In the genomic region with DNA sequence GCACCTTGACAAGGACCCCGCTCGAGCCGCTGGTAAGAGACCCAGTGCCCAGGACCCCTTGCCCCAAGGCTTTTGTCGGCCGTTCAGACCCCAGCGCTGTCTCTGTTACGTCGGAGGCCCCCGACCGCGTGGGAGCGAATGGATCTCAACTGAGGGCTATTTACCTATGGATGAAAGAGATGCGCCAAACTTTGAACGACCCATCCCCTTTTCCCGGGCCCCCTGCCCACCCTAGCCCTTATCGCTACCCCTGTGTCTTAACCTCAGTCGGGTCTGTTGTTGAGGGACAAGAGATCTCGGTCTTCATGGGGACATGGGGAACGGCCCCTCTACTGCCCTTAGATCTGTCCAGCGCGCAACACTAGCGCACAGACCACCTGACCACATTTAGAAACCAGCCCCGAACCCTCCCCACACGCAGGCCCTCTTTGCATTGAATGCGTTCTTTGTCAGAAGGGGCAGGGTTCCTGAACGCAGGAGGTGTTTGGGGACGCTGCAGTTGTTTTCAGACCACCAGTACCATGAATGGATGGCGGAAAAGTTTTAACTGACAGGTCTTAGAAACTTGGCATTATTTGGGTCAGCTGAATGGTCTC, we compare ENCODE assay signal across 8 cellular contexts. TPM values are rescaled to one million over a fixed set of nuclear protein-coding genes. Genes with fewer than 3 reads are reported as not detected.
DNase-seq lines count a peak whose midpoint lies in the region; ATAC-seq, FAIRE-seq and TF ChIP-seq lines count a peak whose summit lies in the region.

No MANE protein-coding gene starts in this region.

- ATAC-seq in aorta (ENCODE audit: low FRiP score) (peak; percentile 31), HG03342 (IDR thresholded peaks at IDR 0.05; ENCODE audit: unreplicated experiment) (no peak), GM19452 (IDR thresholded peaks at IDR 0.05; ENCODE audit: unreplicated experiment) (no peak)

- H3K79me1 ChIP-seq in mesendoderm (ENCODE audit: low read length), result no peaks in the 10 kb centered on the region

- no peak overlapping the region for H2BK120ac ChIP-seq in mesendoderm (ENCODE audit: low read depth, low read length)

- H3K4me2 ChIP-seq in mesendoderm (ENCODE audit: low read length), result peak overlapping the region; percentile 47

- TF ChIP-seq CTCF in bronchial epithelial cell (IDR thresholded peaks at IDR 0.05; ENCODE audit: insufficient read depth, low read length, severe bottlenecking) (no peak), GM20000 (IDR thresholded peaks at IDR 0.05; ENCODE audit: extremely low read depth, missing control alignments) (no peak)

- H3K9ac ChIP-seq in mesendoderm (ENCODE audit: low read length), result peak overlapping the region; percentile 33

- no peak overlapping the region for H3K4ac ChIP-seq in mesendoderm (ENCODE audit: low read depth, low read length)

- H3K9me3 ChIP-seq in aorta (ENCODE audit: control insufficient read depth, low read length), result no peaks in the 10 kb centered on the region

- peak; percentile 6 for DNase-seq in stimulated activated CD4-positive, alpha-beta T cell treated with anti-CD3 and anti-CD28 coated beads, Interleukin-4, amount 100 ng/mL, for 1 hour
- DNase-seq in stimulated activated CD4-positive, alpha-beta T cell treated with anti-CD3 and anti-CD28 coated beads, Interleukin-1b, Interleukin-23, amount 100 ng/mL, for 48 hours, result no peak
- DNase-seq in bronchial epithelial cell (ENCODE audit: low read depth), result no peak
- DNase-seq in mesendoderm, result peak; percentile 34
- DNase-seq in aorta, result no peak
- DNase-seq in GM20000 (ENCODE audit: low spot score), result no peak

- H3K23ac ChIP-seq in mesendoderm (ENCODE audit: low read length), result no peak overlapping the region

- no peak overlapping the region for H4K8ac ChIP-seq in mesendoderm (ENCODE audit: low read depth, low read length)

- no peak overlapping the region for H4K5ac ChIP-seq in mesendoderm (ENCODE audit: low read length)

- peak overlapping the region; percentile 6 for H3K56ac ChIP-seq in mesendoderm (ENCODE audit: low read length)

- H3K27me3 ChIP-seq in bronchial epithelial cell (ENCODE audit: control insufficient read depth, insufficient read depth, low read length) (no peaks in the 10 kb centered on the region), mesendoderm (ENCODE audit: insufficient read depth, low read length, poor library complexity) (peaks cover 2% of the 10 kb centered on the region), aorta (ENCODE audit: control insufficient read depth in 1 of 2, insufficient read depth in 2 of 2, low read length in 1 of 2) (no peaks in the 10 kb centered on the region)

- H2BK15ac ChIP-seq in mesendoderm (replicated peaks; ENCODE audit: low read depth), result no peak overlapping the region

- no peaks in the 10 kb centered on the region for H3K36me3 ChIP-seq in bronchial epithelial cell (ENCODE audit: control insufficient read depth, insufficient read depth, low read length)
- H3K36me3 ChIP-seq in mesendoderm (ENCODE audit: control insufficient read depth, insufficient read depth, low read length), result peaks cover 2% of the 10 kb centered on the region
- no peaks in the 10 kb centered on the region for H3K36me3 ChIP-seq in aorta (ENCODE audit: control insufficient read depth in 1 of 2, insufficient read depth in 2 of 2, low read length in 1 of 2)

- H3K4me1 ChIP-seq in mesendoderm (ENCODE audit: control insufficient read depth, low read depth, low read length) (no peaks in the 10 kb centered on the region), aorta (ENCODE audit: control insufficient read depth in 1 of 2, insufficient read depth in 2 of 2, low read length in 2 of 2) (no peaks in the 10 kb centered on the region)

- peak overlapping the region; percentile 36 for H3K4me3 ChIP-seq in bronchial epithelial cell (ENCODE audit: low read depth, low read length)
- no peak overlapping the region for H3K4me3 ChIP-seq in mesendoderm (ENCODE audit: low read length)
- peak overlapping the region in 1 of 2 donors; percentile 59 for H3K4me3 ChIP-seq in aorta (ENCODE audit: low read length in 2 of 2)

- no peaks in the 10 kb centered on the region for H3K79me2 ChIP-seq in mesendoderm (ENCODE audit: control insufficient read depth, insufficient read depth, low read length)

- no peak overlapping the region for H2AK5ac ChIP-seq in mesendoderm (ENCODE audit: low read length)

- intact Hi-C loops in aorta (cut with DNase I), result no loop called here

- FAIRE-seq in bronchial epithelial cell (lab: Jason Lieb, UNC), result no peak

- no CpG with 5 or more reads among the region's 28 CpGs for WGBS in mesendoderm (ENCODE audit: extremely low coverage, insufficient coverage, low lambda C conversion rate)
- WGBS in aorta, 2 donors, result 1 to 3% methylated on average over 28 of the region's 28 CpGs

- no peak overlapping the region for H2BK5ac ChIP-seq in mesendoderm (ENCODE audit: low read length)

- no peak overlapping the region for H3K27ac ChIP-seq in mesendoderm (ENCODE audit: low read depth, low read length)
- H3K27ac ChIP-seq in aorta (ENCODE audit: low read depth in 1 of 2, low read length in 2 of 2), result no peak overlapping the region

- H3K18ac ChIP-seq in mesendoderm (ENCODE audit: low read length), result no peak overlapping the region

RNA-seq across cellular contexts. Expression of a gene that starts 0.6 kb away (rescaled TPM):
- total RNA-seq in bronchial epithelial cell (under 0.01 TPM in 2 replicates), aorta (under 1 TPM; 0.49 to 0.51 TPM)
- polyA plus RNA-seq in mesendoderm (2013, experiment 1 of 2), result 0.42 TPM
- polyA plus RNA-seq in mesendoderm (2013, experiment 2 of 2), result 0.49 TPM
- polyA plus RNA-seq in aorta, result under 1 TPM in 1 of 2 donors, not detected in 1; 0.15 TPM

RNA-seq across cellular contexts. Expression of a gene that starts 38.8 kb away (rescaled TPM):
- total RNA-seq in bronchial epithelial cell, result 73.7 and 107 TPM in 2 replicates
- 234 TPM for polyA plus RNA-seq in mesendoderm (2013, experiment 1 of 2)
- 243 TPM for polyA plus RNA-seq in mesendoderm (2013, experiment 2 of 2)
- total RNA-seq in aorta, result 10 to 100 TPM; 84.6 to 88.1 TPM
- polyA plus RNA-seq in aorta, result 10 to 100 TPM; 30.7 to 31.9 TPM

Comparison
In these comparisons a context has a peak if more than half of its experiments do, and no peak if none do; other contexts are left out.
1. DNase-seq: peak in stimulated activated CD4-positive, alpha-beta T cell treated with anti-CD3 and anti-CD28 coated beads, Interleukin-4, amount 100 ng/mL, for 1 hour (single experiment) and mesendoderm (single experiment); none in stimulated activated CD4-positive, alpha-beta T cell treated with anti-CD3 and anti-CD28 coated beads, Interleukin-1b, Interleukin-23, amount 100 ng/mL, for 48 hours (single experiment), bronchial epithelial cell (single experiment), aorta (0 of 2) and GM20000 (single experiment).